ENCODE assay signal across 8 cellular contexts in genomic region chr5:134224905-134225779, GRCh38. TPM values are rescaled to one million over a fixed set of nuclear protein-coding genes. Genes with fewer than 3 reads are reported as not detected.
A peak's percentile ranks its signal among the peaks of the same experiment; 100 is the strongest.
DNase-seq lines count a peak whose midpoint lies in the region; ATAC-seq, FAIRE-seq and TF ChIP-seq lines count a peak whose summit lies in the region.

No MANE protein-coding gene starts in this region.

- in situ Hi-C loops in Panc1 (cut with HindIII; ENCODE audit: low pct_unique_long_range_greater_than_20kb, low sequenced_read_pairs) = no loop called here

- FAIRE-seq in GM19239 (lab: Jason Lieb, UNC) = no peak

- DNase-seq in GM19239 (ENCODE audit: insufficient read length, low spot score) (peak; percentile 16), Panc1 (ENCODE audit: low read depth, low spot score) (no peak), activated gamma-delta T cell (lab: John Stamatoyannopoulos, UW) (peak; percentile 59), foreskin keratinocyte (peak in 1 of 2 donors; percentile 81), neural progenitor cell (ENCODE audit: low spot score) (peak; percentile 93)

- peaks cover 48 to 56% (median 52%) of the 10 kb centered on the region in 11 experiments for H4K20me1 ChIP-seq in BLaER1 treated with 17β-estradiol and CSF1 and Interleukin-3, amounts not matched to agents 10 nM and 100 nM
- H4K20me1 ChIP-seq in neural progenitor cell (ENCODE audit: low read depth) = peaks cover 57% of the 10 kb centered on the region

- peaks cover 0 to under 1% (median 0%) of the 10 kb centered on the region in 11 experiments; a peak in 1 of 22 replicates for H3K9me3 ChIP-seq in BLaER1 treated with 17β-estradiol and CSF1 and Interleukin-3, amounts not matched to agents 10 nM and 100 nM (replicated peaks in 1 of 11)
- H3K9me3 ChIP-seq in Panc1 (ENCODE audit: control insufficient read depth, insufficient read depth, low read depth, low read length) (no peaks in the 10 kb centered on the region), neural progenitor cell (ENCODE audit: low read depth) (no peaks in the 10 kb centered on the region), stomach smooth muscle (ENCODE audit: control insufficient read depth in 2 of 2, low read length in 2 of 2) (no peaks in the 10 kb centered on the region)

- H2AFZ ChIP-seq in neural progenitor cell (replicated peaks) = peak overlapping the region; percentile 82

- TF ChIP-seq CTCF in Panc1 (IDR thresholded peaks at IDR 0.05) (no peak), foreskin keratinocyte (conservative IDR thresholded peaks at IDR 0.05) (peak; percentile 41), neural progenitor cell (IDR thresholded peaks at IDR 0.05) (peak; percentile 21)

- H3K27me3 ChIP-seq in BLaER1 treated with 17β-estradiol and CSF1 and Interleukin-3, amounts not matched to agents 10 nM and 100 nM = no peaks in the 10 kb centered on the region
- H3K27me3 ChIP-seq in Panc1 (ENCODE audit: control insufficient read depth, insufficient read depth, low read length) (no peaks in the 10 kb centered on the region), foreskin keratinocyte (no peaks in the 10 kb centered on the region), neural progenitor cell (no peaks in the 10 kb centered on the region), stomach smooth muscle (ENCODE audit: control insufficient read depth in 1 of 2, insufficient read depth in 2 of 2, low read length in 2 of 2) (no peaks in the 10 kb centered on the region)

- peaks cover 29 to 50% (median 38%) of the 10 kb centered on the region in 10 experiments for H3K4me1 ChIP-seq in BLaER1 treated with 17β-estradiol and CSF1 and Interleukin-3, amounts not matched to agents 10 nM and 100 nM
- peaks cover 43% of the 10 kb centered on the region for H3K4me1 ChIP-seq in Panc1 (ENCODE audit: control insufficient read depth, insufficient read depth, low read length)
- peaks cover 18% of the 10 kb centered on the region for H3K4me1 ChIP-seq in foreskin keratinocyte
- peaks cover 31% of the 10 kb centered on the region for H3K4me1 ChIP-seq in neural progenitor cell
- peaks cover 12% of the 10 kb centered on the region for H3K4me1 ChIP-seq in stomach smooth muscle (ENCODE audit: control insufficient read depth, insufficient read depth, low read length)

- H3K36me3 ChIP-seq in BLaER1 treated with 17β-estradiol and CSF1 and Interleukin-3, amounts not matched to agents 10 nM and 100 nM = peaks cover 19 to 42% (median 31%) of the 10 kb centered on the region in 11 experiments
- H3K36me3 ChIP-seq in Panc1 (ENCODE audit: control insufficient read depth, insufficient read depth, low read length) (peaks cover 11% of the 10 kb centered on the region), neural progenitor cell (no peaks in the 10 kb centered on the region), stomach smooth muscle (ENCODE audit: control insufficient read depth in 2 of 2, insufficient read depth in 2 of 2, low read length in 2 of 2) (no peaks in the 10 kb centered on the region)

- H3K27me3 Mint-ChIP-seq in neural progenitor cell (ENCODE audit: insufficient read depth, low read depth) = peaks cover 7% of the 10 kb centered on the region

- peak overlapping the region; percentile 81 to 100 (median 97) for H3K4me3 ChIP-seq in BLaER1 treated with 17β-estradiol and CSF1 and Interleukin-3, amounts not matched to agents 10 nM and 100 nM
- H3K4me3 ChIP-seq in Panc1 (ENCODE audit: low read depth in 2 of 2, low read length in 2 of 2) (peak overlapping the region; percentile 94 to 99), neural progenitor cell (peak overlapping the region; percentile 92), stomach smooth muscle (ENCODE audit: low read length in 2 of 2) (peak overlapping the region; percentile 85 to 93)

- H3K4me2 ChIP-seq in BLaER1 treated with 17β-estradiol and CSF1 and Interleukin-3, amounts not matched to agents 10 nM and 100 nM = peak overlapping the region; percentile 77 to 100 (median 94)
- H3K4me2 ChIP-seq in neural progenitor cell = peak overlapping the region; percentile 87

- peaks cover 9% of the 10 kb centered on the region for H3K9me3 Mint-ChIP-seq in neural progenitor cell

- peaks cover 41% of the 10 kb centered on the region for H3K4me1 Mint-ChIP-seq in neural progenitor cell

- peak overlapping the region; percentile 98 to 100 (median 99) for H3K27ac ChIP-seq in BLaER1 treated with 17β-estradiol and CSF1 and Interleukin-3, amounts not matched to agents 10 nM and 100 nM
- H3K27ac ChIP-seq in Panc1 (ENCODE audit: low read length) (peak overlapping the region; percentile 98), foreskin keratinocyte (peak overlapping the region; percentile 95), neural progenitor cell (peak overlapping the region; percentile 98), stomach smooth muscle (ENCODE audit: low read length) (peak overlapping the region; percentile 99)

- POLR2A ChIA-PET in Panc1 (lab: Charles Lee) = interaction anchor here (0.6 to 2.5 kb wide), 5 partner anchors 20 to 581 kb away, joined by 4 to 17 read pairs (median 4); partner anchors contain the start of gene SKP1

- peak overlapping the region; percentile 97 for H3K27ac Mint-ChIP-seq in neural progenitor cell

- H3K36me3 Mint-ChIP-seq in neural progenitor cell = peaks cover 32% of the 10 kb centered on the region

- H3K79me2 ChIP-seq in neural progenitor cell (ENCODE audit: low read depth) = peaks cover 65% of the 10 kb centered on the region

- H3F3A ChIP-seq in neural progenitor cell (ENCODE audit: low read depth) = peaks cover 14% of the 10 kb centered on the region

- CTCF ChIA-PET in Panc1 (lab: Charles Lee) = no interaction called here

- intact Hi-C loops in Panc1 (cut with micrococcal nuclease; ENCODE audit: unreplicated experiment) = loop anchor here (10.0 kb wide), 1 partner anchor 60 kb away; no protein-coding TSS in a partner anchor

- no TSS peak for BruUV-seq in Panc1 (replicated peaks; lab: Mats Ljungman, UMichigan)

- H3K9ac ChIP-seq in BLaER1 treated with 17β-estradiol and CSF1 and Interleukin-3, amounts not matched to agents 10 nM and 100 nM = peak overlapping the region; percentile 97 to 100 (median 99)
- H3K9ac ChIP-seq in neural progenitor cell (peak overlapping the region; percentile 99), stomach smooth muscle (ENCODE audit: low read length in 2 of 2) (peak overlapping the region; percentile 97 to 98)

- ATAC-seq in HG03432 (IDR thresholded peaks at IDR 0.05; ENCODE audit: unreplicated experiment) (peak; percentile 40), Panc1 (peak; percentile 47), foreskin keratinocyte (peak; percentile 6)

- peak overlapping the region; percentile 91 for H3K4me3 Mint-ChIP-seq in neural progenitor cell

RNA-seq across cellular contexts. Expression of gene PPP2CA, which starts 0.7 kb away (rescaled TPM):
- 184 TPM for total RNA-seq in Panc1 (2021; ENCODE audit: unreplicated experiment)
- 179 TPM for polyA plus RNA-seq in Panc1 (2012; ENCODE audit: insufficient read length)
- total RNA-seq in foreskin keratinocyte = 141 and 149 TPM in 2 replicates
- 89.8 and 114 TPM in 2 replicates for polyA plus RNA-seq in foreskin keratinocyte
- total RNA-seq in neural progenitor cell (ENCODE audit: low replicate concordance) = 216 and 251 TPM in 2 replicates

RNA-seq across cellular contexts. Expression of gene SKP1, which starts 48.4 kb away (rescaled TPM):
- total RNA-seq in Panc1 (2021; ENCODE audit: unreplicated experiment) (301 TPM), foreskin keratinocyte (413 and 426 TPM in 2 replicates), neural progenitor cell (ENCODE audit: low replicate concordance) (507 and 758 TPM in 2 replicates)
- 270 TPM for polyA plus RNA-seq in Panc1 (2012; ENCODE audit: insufficient read length)
- 510 and 553 TPM in 2 replicates for polyA plus RNA-seq in foreskin keratinocyte
